Comparison of ENCODE assay signal across 8 cellular contexts in the genomic region with DNA sequence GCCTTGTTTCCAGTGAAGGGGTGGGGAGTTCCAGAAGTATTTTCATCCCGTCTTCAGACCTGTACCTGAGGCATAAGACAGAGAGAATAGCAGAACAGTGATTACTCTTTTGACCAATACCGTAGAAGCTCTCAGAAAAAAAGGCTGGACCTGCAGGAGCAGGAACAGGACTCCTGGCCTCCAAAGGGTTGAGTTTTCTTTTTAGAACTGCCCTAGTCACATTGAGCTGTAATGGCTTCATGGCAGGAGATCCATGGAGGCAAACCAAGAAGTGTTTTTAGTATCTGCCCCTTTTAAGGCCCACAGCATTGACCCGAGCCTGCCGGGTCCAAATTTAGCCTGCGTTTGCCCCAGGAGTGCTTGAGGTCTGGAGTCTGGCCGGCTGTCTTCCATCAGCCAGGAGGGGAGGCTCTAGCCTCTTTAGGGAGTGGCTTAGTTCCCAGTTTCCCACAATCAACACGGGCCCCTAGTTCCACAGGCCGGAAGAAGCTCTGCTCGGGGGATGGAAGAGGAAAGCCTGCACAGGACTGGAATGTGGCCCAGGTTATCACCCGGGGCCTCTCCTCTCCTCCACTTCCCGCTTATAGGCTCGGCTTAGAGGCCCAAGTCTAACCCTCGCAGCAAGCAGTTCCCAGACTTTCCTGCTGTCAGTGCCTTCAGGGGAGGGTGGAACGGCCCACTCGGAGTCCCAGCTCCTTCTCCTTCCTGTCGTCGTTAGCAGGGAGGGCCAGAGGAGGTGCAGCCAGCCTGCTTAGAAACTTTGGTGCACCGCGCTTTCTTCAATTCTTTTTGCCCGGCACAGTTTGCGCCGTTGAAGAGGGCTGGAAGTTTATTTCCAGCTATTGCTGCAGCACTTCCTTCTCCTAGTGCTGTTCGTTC.
A peak's percentile ranks its signal among the peaks of the same experiment; 100 is the strongest.
DNase-seq lines count a peak whose midpoint lies in the region; ATAC-seq and TF ChIP-seq lines count a peak whose summit lies in the region.

No MANE protein-coding gene starts in this region.

- no peak for TF ChIP-seq CTCF in brain (conservative IDR thresholded peaks at IDR 0.05)

- H3K27me3 Mint-ChIP-seq in brain, result no peaks in the 10 kb centered on the region
- H3K27me3 Mint-ChIP-seq in stimulated activated naive B cell treated with anti-CD40 and anti-IgM and Interleukin-4, amounts not matched to agents 10 μg/mL and 1 μg/mL and 100 μg/mL, for 72 hours, result no peaks in the 10 kb centered on the region

- peak overlapping the region; percentile 35 for H3K9ac ChIP-seq in HUES6 (ENCODE audit: low read length)

- no peaks in the 10 kb centered on the region for H3K9me3 ChIP-seq in HUES6 (ENCODE audit: control insufficient read depth, insufficient read depth, low read depth, low read length)

- no peaks in the 10 kb centered on the region for H3K36me3 ChIP-seq in HUES6 (ENCODE audit: control insufficient read depth, insufficient read depth, low read length)

- H3K27ac ChIP-seq in HUES6 (ENCODE audit: low read depth, low read length), result peak overlapping the region; percentile 31; the same call in 1 of the 2 replicates

- H3K9me3 Mint-ChIP-seq in brain, result no peaks in the 10 kb centered on the region
- H3K9me3 Mint-ChIP-seq in stimulated activated naive B cell treated with anti-CD40 and anti-IgM and Interleukin-4, amounts not matched to agents 10 μg/mL and 1 μg/mL and 100 μg/mL, for 72 hours, result peaks cover 0 to 3% of the 10 kb centered on the region in 2 donors

- DNase-seq in kidney tubule cell (ENCODE audit: low spot score), result peak; percentile 66
- DNase-seq in stimulated activated naive B cell treated with anti-CD40 and anti-IgM and Interleukin-4, amounts not matched to agents 10 μg/mL and 1 μg/mL and 100 μg/mL, for 72 hours, result no peak
- DNase-seq in NCI-H2029 (lab: John Stamatoyannopoulos, UW), result no peak
- no peak for DNase-seq in NOMO-1 (lab: John Stamatoyannopoulos, UW; ENCODE audit: unreplicated experiment in 2 of 2)
- no peak for DNase-seq in NCI-H345 treated with DMSO at 0.1 percent for 48 hours (lab: John Stamatoyannopoulos, UW; ENCODE audit: unreplicated experiment)
- DNase-seq in stimulated activated CD8-positive, alpha-beta memory T cell treated with anti-CD3 and anti-CD28 coated beads, Interleukin-4, amount 100 ng/mL, for 48 hours, result no peak

- peak overlapping the region in 3 of 5 experiments; percentile 77 to 82 (median 81) for H3K4me3 Mint-ChIP-seq in brain
- H3K4me3 Mint-ChIP-seq in stimulated activated naive B cell treated with anti-CD40 and anti-IgM and Interleukin-4, amounts not matched to agents 10 μg/mL and 1 μg/mL and 100 μg/mL, for 72 hours, result peak overlapping the region; percentile 70

- H3K27ac Mint-ChIP-seq in brain, result peak overlapping the region in 3 of 5 experiments; percentile 92 to 97 (median 94)
- peak overlapping the region; percentile 92 for H3K27ac Mint-ChIP-seq in stimulated activated naive B cell treated with anti-CD40 and anti-IgM and Interleukin-4, amounts not matched to agents 10 μg/mL and 1 μg/mL and 100 μg/mL, for 72 hours

- peaks cover 96% of the 10 kb centered on the region for H3K4me1 ChIP-seq in HUES6 (ENCODE audit: control insufficient read depth, insufficient read depth, low read length)

- H3K4me1 Mint-ChIP-seq in brain, result peaks cover 70% of the 10 kb centered on the region
- H3K4me1 Mint-ChIP-seq in stimulated activated naive B cell treated with anti-CD40 and anti-IgM and Interleukin-4, amounts not matched to agents 10 μg/mL and 1 μg/mL and 100 μg/mL, for 72 hours, result peaks cover 82 to 100% of the 10 kb centered on the region in 2 donors

- no peaks in the 10 kb centered on the region for H3K36me3 Mint-ChIP-seq in brain
- peaks cover 71 to 77% of the 10 kb centered on the region in 2 donors for H3K36me3 Mint-ChIP-seq in stimulated activated naive B cell treated with anti-CD40 and anti-IgM and Interleukin-4, amounts not matched to agents 10 μg/mL and 1 μg/mL and 100 μg/mL, for 72 hours

- no peak for ATAC-seq in stimulated activated naive B cell treated with anti-CD40 and anti-IgM and Interleukin-4, amounts not matched to agents 10 μg/mL and 1 μg/mL and 100 μg/mL, for 72 hours (replicated peaks)

- H3K27me3 ChIP-seq in HUES6 (ENCODE audit: control insufficient read depth, insufficient read depth, low read length), result no peaks in the 10 kb centered on the region; the same call in 1 of the 2 replicates

- peak overlapping the region; percentile 35 for H3K4me3 ChIP-seq in HUES6 (ENCODE audit: low read depth, low read length)
